Comparison of ENCODE assay signal across 8 cellular contexts in genomic region chr21:33199516-33200217, GRCh38. TPM values are rescaled to one million over a fixed set of nuclear protein-coding genes. Genes with fewer than 3 reads are reported as not detected.
DNase-seq lines count a peak whose midpoint lies in the region; ATAC-seq and TF ChIP-seq lines count a peak whose summit lies in the region.

No MANE protein-coding gene starts in this region.

- TF ChIP-seq POLR2A in adrenal gland (IDR thresholded peaks at IDR 0.05) (no peak), gastrocnemius medialis (IDR thresholded peaks at IDR 0.05) (no peak)

- 10 to 16% (median 15%) methylated on average over 8 of the region's 8 CpGs for WGBS in adrenal gland, 4 donors

- H3K27me3 ChIP-seq in adrenal gland (no peaks in the 10 kb centered on the region), right atrium auricular region (no peaks in the 10 kb centered on the region), gastrocnemius medialis (no peaks in the 10 kb centered on the region)

- intact Hi-C loops in adrenal gland (cut with DNase I) = loop anchor here (2.0 to 10.0 kb wide), 6 partner anchors 173 to 405 kb away; no protein-coding TSS in a partner anchor
- intact Hi-C loops in gastrocnemius medialis (cut with DNase I; ENCODE audit: low total_unique reads) = loop anchor here (1.0 to 5.0 kb wide), 5 partner anchors 162 to 408 kb away; no protein-coding TSS in a partner anchor
- intact Hi-C loops in posterior vena cava (cut with DNase I) = loop anchor here in 1 of 2 donors (5.0 to 10.0 kb wide), 2 partner anchors 185 to 248 kb away; no protein-coding TSS in a partner anchor

- TF ChIP-seq CTCF in GM12874 (IDR thresholded peaks at IDR 0.05; ENCODE audit: insufficient read depth, low read depth, low read length) (peak; percentile 63), adrenal gland (IDR thresholded peaks at IDR 0.05) (peak; percentile 59 to 95 (median 86)), right atrium auricular region (IDR thresholded peaks at IDR 0.05) (peak; percentile 61 to 84), gastrocnemius medialis (IDR thresholded peaks at IDR 0.05 in 4 of 5, conservative IDR thresholded peaks at IDR 0.05 in 1 of 5) (peak; percentile 60 to 86 (median 77))

- DNase-seq in NCI-H1436 (lab: John Stamatoyannopoulos, UW) (peak; percentile 81), SW 1271 (lab: John Stamatoyannopoulos, UW) (peak; percentile 29 to 82), adrenal gland (peak; percentile 86 to 96 (median 89)), right atrium auricular region (ENCODE audit: low spot score) (peak; percentile 88), gastrocnemius medialis (peak; percentile 71 to 75), posterior vena cava (ENCODE audit: low spot score) (no peak)

- in situ Hi-C loops in gastrocnemius medialis (cut with MboI; ENCODE audit: low sequenced_read_pairs in 4 of 4) = loop anchor here (5.0 to 10.0 kb wide), 6 partner anchors 165 to 365 kb away; no protein-coding TSS in a partner anchor

- H3K4me3 ChIP-seq in adrenal gland = no peak overlapping the region
- H3K4me3 ChIP-seq in right atrium auricular region = no peak overlapping the region
- H3K4me3 ChIP-seq in gastrocnemius medialis = no peak overlapping the region

- H3K27ac ChIP-seq in adrenal gland (peak overlapping the region in 4 of 5 donors; percentile 20 to 75 (median 62)), right atrium auricular region (peak overlapping the region; percentile 64 to 79), gastrocnemius medialis (peak overlapping the region; percentile 45 to 78 (median 70))

- H3K9me3 ChIP-seq in adrenal gland (replicated peaks in 1 of 3) = no peaks in the 10 kb centered on the region
- no peaks in the 10 kb centered on the region for H3K9me3 ChIP-seq in right atrium auricular region
- no peaks in the 10 kb centered on the region for H3K9me3 ChIP-seq in gastrocnemius medialis

- ATAC-seq in HG02759 (IDR thresholded peaks at IDR 0.05; ENCODE audit: unreplicated experiment) = peak; percentile 74
- ATAC-seq in gastrocnemius medialis = peak; percentile 91 to 92

- H3K4me1 ChIP-seq in adrenal gland (replicated peaks in 1 of 2) (peaks cover 12 to 24% of the 10 kb centered on the region in 2 donors), right atrium auricular region (peaks cover 0 to 42% of the 10 kb centered on the region in 2 donors), gastrocnemius medialis (peaks cover 35 to 39% of the 10 kb centered on the region in 2 donors)

- H3K36me3 ChIP-seq in adrenal gland (replicated peaks in 1 of 2) = no peaks in the 10 kb centered on the region
- no peaks in the 10 kb centered on the region for H3K36me3 ChIP-seq in right atrium auricular region
- no peaks in the 10 kb centered on the region for H3K36me3 ChIP-seq in gastrocnemius medialis

RNA-seq across cellular contexts. Expression of gene IFNAR2, which starts 30.1 kb away (rescaled TPM):
- total RNA-seq in adrenal gland (10 to 100 TPM in 6 of 8 donors, 1 to 10 TPM in 2; 5.9 to 29.7 (median 14.5) TPM), right atrium auricular region (1 to 10 TPM; 5.4 to 5.8 TPM), gastrocnemius medialis (1 to 10 TPM; 3.4 to 8.0 (median 4.7) TPM), posterior vena cava (10 to 100 TPM; 26.7 to 31.3 TPM)
- polyA plus RNA-seq in adrenal gland = 10 to 100 TPM; 11.4 to 16.3 (median 16.1) TPM
